In the genomic region with DNA sequence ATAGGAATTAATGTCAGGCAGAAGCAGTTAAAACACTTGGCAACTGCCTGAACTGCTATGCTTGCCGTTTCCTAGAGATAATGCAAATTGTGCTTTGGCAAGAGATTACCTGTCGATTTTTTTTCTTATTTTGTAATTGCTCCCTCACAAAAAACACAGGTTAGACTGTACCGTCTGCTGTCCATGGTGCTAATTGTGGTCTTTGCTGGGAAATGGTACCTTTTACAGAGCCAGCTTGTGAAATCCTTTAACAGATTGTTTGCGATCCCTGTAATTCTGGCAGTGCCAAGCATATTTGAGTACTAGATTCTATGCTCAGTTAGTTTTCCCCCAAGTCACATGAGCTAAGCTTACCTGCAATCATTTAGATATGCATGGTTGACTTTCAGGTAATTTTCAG, we compare ENCODE assay signal across 13 cellular contexts.
DNase-seq lines count a peak whose midpoint lies in the region; TF ChIP-seq lines count a peak whose summit lies in the region.
"Had no signal": no experiment of that assay in that cellular context is flagged by ENCODE, and none has a peak within 500 bp of the region (broad histone marks: within the 10 kb centered on the region; RNA-seq: fewer than 3 reads in every experiment).

No MANE protein-coding gene starts in this region.

- WGBS in esophagus squamous epithelium, 2 donors, result 28 to 47% methylated on average over 4 of the region's 4 CpGs

- no peak for TF ChIP-seq CTCF in esophagus squamous epithelium (IDR thresholded peaks at IDR 0.05)

- no peaks in the 10 kb centered on the region for H3K4me1 ChIP-seq in esophagus squamous epithelium
- H3K4me1 ChIP-seq: BLaER1 treated with 17β-estradiol and CSF1 and Interleukin-3, amounts not matched to agents 10 nM and 100 nM had no signal

- no peak for TF ChIP-seq POLR2A in esophagus squamous epithelium (IDR thresholded peaks at IDR 0.05)

- no peak overlapping the region for H3K27ac ChIP-seq in esophagus squamous epithelium
- H3K27ac ChIP-seq: BLaER1 treated with 17β-estradiol and CSF1 and Interleukin-3, amounts not matched to agents 10 nM and 100 nM had no signal

- DNase-seq in Daoy (ENCODE audit: low read depth) (peak; percentile 23), HuH-7 (ENCODE audit: low spot score) (peak; percentile 17), RKO (ENCODE audit: low spot score) (peak; percentile 1), iPS-NIHi7 (ENCODE audit: extremely low spot score) (peak; percentile 65), esophagus squamous epithelium (lab: John Stamatoyannopoulos, UW) (no peak), NCI-H82 (lab: John Stamatoyannopoulos, UW) (no peak), midbrain (lab: John Stamatoyannopoulos, UW) (no peak)
- DNase-seq: activated CD4-positive, alpha-beta T cell treated with anti-CD3 and anti-CD28 coated beads, Interleukin-2, amount 50 U/mL, for 4 hours; left cardiac atrium; stimulated activated naive CD8-positive, alpha-beta T cell treated with anti-CD3 and anti-CD28 coated beads, Interleukin-15, Interleukin-2, amounts not matched to agents 100 U/mL and 50 U/mL, for 24 hours; T-helper 2 cell had no signal

- H3K9me3 ChIP-seq in esophagus squamous epithelium, result no peaks in the 10 kb centered on the region
- H3K9me3 ChIP-seq: BLaER1 treated with 17β-estradiol and CSF1 and Interleukin-3, amounts not matched to agents 10 nM and 100 nM had no signal

- no peaks in the 10 kb centered on the region for H3K36me3 ChIP-seq in esophagus squamous epithelium
- H3K36me3 ChIP-seq: BLaER1 treated with 17β-estradiol and CSF1 and Interleukin-3, amounts not matched to agents 10 nM and 100 nM had no signal

- no peak overlapping the region for H3K4me3 ChIP-seq in esophagus squamous epithelium
- H3K4me3 ChIP-seq: BLaER1 treated with 17β-estradiol and CSF1 and Interleukin-3, amounts not matched to agents 10 nM and 100 nM; K562 had no signal

- intact Hi-C loops in esophagus squamous epithelium (cut with DNase I), result no loop called here

- H3K27me3 ChIP-seq in esophagus squamous epithelium, result no peaks in the 10 kb centered on the region
- H3K27me3 ChIP-seq: BLaER1 treated with 17β-estradiol and CSF1 and Interleukin-3, amounts not matched to agents 10 nM and 100 nM had no signal

Comparison
In these comparisons a context has a peak if more than half of its experiments do, and no peak if none do; other contexts are left out.
1. DNase-seq: peak in Daoy (single experiment), HuH-7 (single experiment), RKO (single experiment) and iPS-NIHi7 (single experiment); none in esophagus squamous epithelium (single experiment), NCI-H82 (single experiment) and midbrain (single experiment).